Comparison of ENCODE assay signal across 12 cellular contexts in genomic region chr5:173919443-173919842, GRCh38. TPM values are rescaled to one million over a fixed set of nuclear protein-coding genes. Genes with fewer than 3 reads are reported as not detected.
DNase-seq lines count a peak whose midpoint lies in the region; ATAC-seq, FAIRE-seq and TF ChIP-seq lines count a peak whose summit lies in the region.
"Had no signal": no experiment of that assay in that cellular context is flagged by ENCODE, and none has a peak within 500 bp of the region (broad histone marks: within the 10 kb centered on the region; RNA-seq: fewer than 3 reads in every experiment).

No MANE protein-coding gene starts in this region.

- H3K27ac Mint-ChIP-seq in MCF 10A (ENCODE audit: low read depth, unreplicated experiment): no peak overlapping the region
- H3K27ac Mint-ChIP-seq: naive thymus-derived CD8-positive, alpha-beta T cell; WTC11 had no signal

- H3K9me3 Mint-ChIP-seq in MCF 10A (ENCODE audit: unreplicated experiment): no peaks in the 10 kb centered on the region
- H3K9me3 Mint-ChIP-seq: naive thymus-derived CD8-positive, alpha-beta T cell; WTC11 had no signal

- no peak overlapping the region for H2AFZ ChIP-seq in GM12878 (ENCODE audit: control insufficient read depth, low read depth, low read length)

- no peak for TF ChIP-seq RAD21 in GM12878 (IDR thresholded peaks at IDR 0.05; ENCODE audit: insufficient read depth, low read depth, low read length)

- no TSS peak for BruUV-seq in MCF 10A (replicated peaks; lab: Mats Ljungman, UMichigan)
- no TSS peak for BruUV-seq in GM12878 (replicated peaks; lab: Mats Ljungman, UMichigan)

- H3K36me3 Mint-ChIP-seq in MCF 10A (ENCODE audit: insufficient read depth, unreplicated experiment): peaks cover 36% of the 10 kb centered on the region
- H3K36me3 Mint-ChIP-seq: WTC11 had no signal

- CTCF ChIA-PET in MCF 10A (lab: Yijun Ruan, JAX) (interaction anchor here (0.6 to 1.0 kb wide), 6 partner anchors 26 to 303 kb away, joined by 3 to 5 read pairs (median 4); no protein-coding TSS in a partner anchor), GM12878 (lab: Yijun Ruan, JAX) (interaction anchor here (0.9 to 2.7 kb wide), 2 partner anchors 16 to 133 kb away, joined by 3 to 14 read pairs; no protein-coding TSS in a partner anchor)

- H3K36me3 ChIP-seq in breast epithelium: no peaks in the 10 kb centered on the region
- 0 out of 4 replicates have a peak, but pooled peaks cover 0 to 5% of the 10 kb centered on the region in 2 experiments for H3K36me3 ChIP-seq in GM12878 (ENCODE audit: control insufficient read depth in 2 of 2, insufficient read depth in 2 of 2, low read length in 1 of 2)
- peaks cover 16% of the 10 kb centered on the region for H3K36me3 ChIP-seq in lower lobe of right lung
- no peaks in the 10 kb centered on the region for H3K36me3 ChIP-seq in tibial artery

- H3K27me3 Mint-ChIP-seq in MCF 10A (ENCODE audit: insufficient read depth, unreplicated experiment): no peaks in the 10 kb centered on the region
- H3K27me3 Mint-ChIP-seq: activated naive CD8-positive, alpha-beta T cell; naive thymus-derived CD8-positive, alpha-beta T cell had no signal

- H3K9ac ChIP-seq in GM12878 (ENCODE audit: control insufficient read depth, insufficient read depth, low read length): peak overlapping the region; percentile 30; the same call in 1 of the 2 replicates

- no peaks in the 10 kb centered on the region for H4K20me1 ChIP-seq in GM12878 (ENCODE audit: control insufficient read depth, insufficient read depth)

- TF ChIP-seq CTCF in breast epithelium (IDR thresholded peaks at IDR 0.05): no peak
- no peak for TF ChIP-seq CTCF in MCF 10A (IDR thresholded peaks at IDR 0.05; ENCODE audit: unreplicated experiment)
- TF ChIP-seq CTCF in GM12878 (IDR thresholded peaks at IDR 0.05 in 2 of 3, conservative IDR thresholded peaks at IDR 0.05 in 1 of 3; ENCODE audit: control insufficient read depth in 2 of 3, extremely low read depth in 1 of 3, insufficient read depth in 1 of 3, low read depth in 3 of 3, low read length in 3 of 3): no peak
- TF ChIP-seq CTCF in lower lobe of right lung (IDR thresholded peaks at IDR 0.05): no peak
- no peak for TF ChIP-seq CTCF in tibial artery (IDR thresholded peaks at IDR 0.05)

- POLR2A ChIA-PET in MCF 10A (lab: Yijun Ruan, JAX): interaction anchor here (0.6 to 9.5 kb wide), 13 partner anchors 9 to 286 kb away, joined by 3 to 149 read pairs (median 6); partner anchors contain the start of gene CPEB4
- POLR2A ChIA-PET in GM12878 (lab: Charles Lee): interaction anchor here (2.0 to 5.1 kb wide), 3 partner anchors 24 to 97 kb away, joined by 6 to 40 read pairs (median 17); no protein-coding TSS in a partner anchor

- no peaks in the 10 kb centered on the region for H3K27me3 ChIP-seq in breast epithelium
- no peaks in the 10 kb centered on the region for H3K27me3 ChIP-seq in GM12878 (replicated peaks in 1 of 2; ENCODE audit: control insufficient read depth in 2 of 2, insufficient read depth in 2 of 2, low read length in 1 of 2)
- H3K27me3 ChIP-seq in lower lobe of right lung (ENCODE audit: low read depth): no peaks in the 10 kb centered on the region
- H3K27me3 ChIP-seq in tibial artery: no peaks in the 10 kb centered on the region

- RAD21 ChIA-PET in GM12878 (lab: Charles Lee; ENCODE audit: unreplicated experiment): interaction anchor here (0.7 to 9.7 kb wide), 5 partner anchors 11 to 303 kb away, joined by 3 to 142 read pairs (median 9); partner anchors contain the start of genes BOD1 and CPEB4

- 22% methylated on average over 2 of the region's 2 CpGs for WGBS in GM12878 (ENCODE audit: insufficient coverage, insufficient replicate concordance, low lambda C conversion rate, missing lambda C conversion rate)

- H3K9me3 ChIP-seq in breast epithelium (no peaks in the 10 kb centered on the region), GM12878 (replicated peaks; ENCODE audit: control insufficient read depth, insufficient read depth, low read length) (no peaks in the 10 kb centered on the region), lower lobe of right lung (no peaks in the 10 kb centered on the region), tibial artery (no peaks in the 10 kb centered on the region)

- H3K79me2 ChIP-seq in GM12878 (ENCODE audit: control insufficient read depth, insufficient read depth, low read length): peaks cover 72% of the 10 kb centered on the region

- peak overlapping the region; percentile 67 to 80 for H3K27ac ChIP-seq in breast epithelium
- no peak overlapping the region; the same call in 1 of the 2 replicates for H3K27ac ChIP-seq in GM12878 (ENCODE audit: control insufficient read depth, insufficient read depth)
- H3K27ac ChIP-seq in lower lobe of right lung: peak overlapping the region; percentile 46
- H3K27ac ChIP-seq in tibial artery: peak overlapping the region; percentile 81 to 82

- no peak for ATAC-seq in GM12878
- peak in 1 of 2 donors; percentile 30 for ATAC-seq in lower lobe of right lung
- ATAC-seq: naive thymus-derived CD8-positive, alpha-beta T cell; WTC11 had no signal

- peak overlapping the region; percentile 54 for H3K4me2 ChIP-seq in GM12878 (ENCODE audit: control insufficient read depth, insufficient read depth)

- H3K4me1 ChIP-seq in breast epithelium (peaks cover 0 to 11% of the 10 kb centered on the region in 2 donors), GM12878 (ENCODE audit: control insufficient read depth, insufficient read depth, low read length) (peaks cover 25% of the 10 kb centered on the region), lower lobe of right lung (peaks cover 83% of the 10 kb centered on the region), tibial artery (peaks cover 0 to 66% (median 49%) of the 10 kb centered on the region in 4 donors)

- no peak overlapping the region for H3K4me3 Mint-ChIP-seq in MCF 10A (ENCODE audit: unreplicated experiment)
- H3K4me3 Mint-ChIP-seq: activated naive CD8-positive, alpha-beta T cell; naive thymus-derived CD8-positive, alpha-beta T cell; WTC11 had no signal

- intact Hi-C loops in breast epithelium (cut with DNase I; ENCODE audit: low total_unique reads) (no loop called here), MCF 10A (cut with micrococcal nuclease) (loop anchor here (2.0 kb wide), 1 partner anchor 155 kb away; no protein-coding TSS in a partner anchor), GM12878 (cut with micrococcal nuclease; ENCODE audit: unreplicated experiment) (loop anchor here (5.0 kb wide), 2 partner anchors 97 to 132 kb away; no protein-coding TSS in a partner anchor), lower lobe of right lung (cut with DNase I) (no loop called here), tibial artery (cut with DNase I; ENCODE audit: low total_unique reads) (no loop called here)

- SMC1A ChIA-PET in GM12878 (lab: Charles Lee; ENCODE audit: uncharacterized antibody, unreplicated experiment): interaction anchor here (2.9 to 14.0 kb wide), 3 partner anchors 10 to 33 kb away, joined by 18 to 361 read pairs (median 35); partner anchors contain the start of gene CPEB4

- in situ Hi-C loops in GM12878 (cut with MboI): no loop called here

- H3K4me1 Mint-ChIP-seq in MCF 10A (ENCODE audit: insufficient read depth, unreplicated experiment): peaks cover 17% of the 10 kb centered on the region

- TF ChIP-seq POLR2A in breast epithelium (IDR thresholded peaks at IDR 0.05): no peak
- no peak for TF ChIP-seq POLR2A in GM12878 (IDR thresholded peaks at IDR 0.05; ENCODE audit: low read depth, low read length)

- FAIRE-seq in GM12878 (lab: Jason Lieb, UNC): no peak
- FAIRE-seq: A204.1 had no signal

- DNase-seq in breast epithelium (ENCODE audit: low spot score in 2 of 2) (no peak), MCF 10A (ENCODE audit: unreplicated experiment) (no peak), GM12878 (ENCODE audit: low read depth, low spot score) (no peak), lower lobe of right lung (no peak), tibial artery (no peak), NCI-H146 (lab: John Stamatoyannopoulos, UW) (no peak), GOT3 (lab: John Stamatoyannopoulos, UW) (no peak), NCI-H526 treated with DMSO at 0.1 percent for 48 hours (lab: John Stamatoyannopoulos, UW) (no peak)
- DNase-seq: naive thymus-derived CD8-positive, alpha-beta T cell had no signal

- H3K4me3 ChIP-seq in breast epithelium: no peak overlapping the region
- H3K4me3 ChIP-seq in GM12878: no peak overlapping the region
- H3K4me3 ChIP-seq in lower lobe of right lung: no peak overlapping the region
- no peak overlapping the region for H3K4me3 ChIP-seq in tibial artery

- no peak for TF ChIP-seq EP300 in GM12878 (IDR thresholded peaks at IDR 0.05; ENCODE audit: borderline replicate concordance in 1 of 2, control insufficient read depth in 1 of 2, low read depth in 2 of 2, low read length in 2 of 2)

TF ChIP-seq in GM12878, 131 proteins besides CTCF, POLR2A, EP300 and RAD21 (continues in another document):
- TF ChIP-seq MYC (IDR thresholded peaks at IDR 0.05; ENCODE audit: insufficient read depth, insufficient read length, insufficient replicate concordance, low read length, severe bottlenecking) (no peak), STAT1 (conservative IDR thresholded peaks at IDR 0.05) (no peak), TCF3 (IDR thresholded peaks at IDR 0.05; ENCODE audit: borderline replicate concordance, insufficient read depth, low read depth, low read length) (no peak)

RNA-seq across cellular contexts. Expression of gene CPEB4, which starts 31.3 kb away (rescaled TPM):
- total RNA-seq in breast epithelium (10 to 100 TPM; 36.4 to 71.7 (median 49.9) TPM), MCF 10A (2022) (86.7 and 99.0 TPM in 2 replicates), GM12878 (2014; rRNA removed) (23.9 and 25.7 TPM in 2 replicates), GM12878 (2014; rRNA removed; fragmentation: Illumina TruSeq; extraction: Trizol) (30.2 and 33.9 TPM in 2 replicates), GM12878 (2021) (33.1 and 39.4 TPM in 2 replicates), lower lobe of right lung (67.5 TPM)
- 102 and 104 TPM in 2 replicates for total RNA-seq in GM12878 (2013; cell fraction: nucleolus; rRNA removed)
- 21.3 TPM for polyA plus RNA-seq in GM12878 (2011; ENCODE audit: low read depth)
- polyA plus RNA-seq in GM12878 (2011; rRNA removed) (31.4 and 36.5 TPM in 2 replicates), GM12878 (2014; fragmentation: Illumina TruSeq; extraction: Trizol) (19.5 and 20.2 TPM in 2 replicates), GM12878 (2014; fragmentation: Nextera tagmentation; extraction: Ambion mirVana) (10 to 100 TPM in 1 of 2 experiments, 1 to 10 TPM in 1; 6.9 to 20.3 TPM), GM12878 (2014; rRNA removed) (18.0 and 20.6 TPM in 2 replicates), GM12878 (2016; fragmentation: Nextera tagmentation; extraction: Ambion mirVana) (10 to 100 TPM; 11.9 to 13.3 TPM)
- polyA plus RNA-seq in GM12878 (2011; cell fraction: cytosol; rRNA removed): 21.4 and 25.0 TPM in 2 replicates
- 21.2 and 29.0 TPM in 2 replicates for polyA plus RNA-seq in GM12878 (2011; cell fraction: nucleus; rRNA removed)
- 13.5 and 16.5 TPM in 2 replicates for polyA plus RNA-seq in GM12878 (2012)
- polyA minus RNA-seq in GM12878 (2011; rRNA and poly(A)+ RNA removed): 95.5 and 102 TPM in 2 replicates
- 19.8 and 20.8 TPM in 2 replicates for polyA minus RNA-seq in GM12878 (2011; cell fraction: cytosol; rRNA and poly(A)+ RNA removed)
- 55.7 and 75.5 TPM in 2 replicates for polyA minus RNA-seq in GM12878 (2011; cell fraction: nucleus; rRNA and poly(A)+ RNA removed)

Comparison
In these comparisons a context has a peak if more than half of its experiments do, and no peak if none do; other contexts are left out.
1. intact Hi-C loops: an anchor here in MCF 10A (2.0 kb wide) and GM12878 (5.0 kb wide); none called in breast epithelium, lower lobe of right lung and tibial artery.